Comparison of ENCODE assay signal across 8 cellular contexts in the genomic region with DNA sequence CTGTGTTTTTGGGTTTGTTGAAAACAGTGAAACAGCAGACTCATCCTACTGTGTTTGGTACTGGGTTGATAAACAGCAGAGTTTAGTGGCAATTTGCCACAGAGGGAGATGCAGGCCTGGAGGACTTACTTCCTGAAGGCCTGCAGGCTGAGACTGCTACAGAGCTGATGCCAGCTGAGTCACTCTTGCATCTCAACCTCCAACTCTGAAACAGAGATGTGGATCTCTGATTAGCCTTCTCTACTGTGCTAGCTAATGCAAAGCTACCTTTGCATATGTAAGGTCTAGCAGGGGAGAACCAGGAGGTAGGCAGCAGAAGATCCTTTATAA. TPM values are rescaled to one million over a fixed set of nuclear protein-coding genes. Genes with fewer than 3 reads are reported as not detected.
DNase-seq lines count a peak whose midpoint lies in the region; ATAC-seq, FAIRE-seq and TF ChIP-seq lines count a peak whose summit lies in the region.

No MANE protein-coding gene starts in this region.

- FAIRE-seq in GM12891 (lab: Jason Lieb, UNC) = peak; percentile 85

- no peak overlapping the region for H3K27ac ChIP-seq in AG04450 (ENCODE audit: low read depth, low read length)

- ATAC-seq in HG02610 (IDR thresholded peaks at IDR 0.05; ENCODE audit: unreplicated experiment) (no peak), GM18858 (IDR thresholded peaks at IDR 0.05; ENCODE audit: unreplicated experiment) (no peak), HG02798 (IDR thresholded peaks at IDR 0.05; ENCODE audit: poor library complexity, unreplicated experiment) (no peak)

- TF ChIP-seq CTCF in AG04450 (IDR thresholded peaks at IDR 0.05; ENCODE audit: low read depth, low read length) (no peak), fibroblast of pulmonary artery (IDR thresholded peaks at IDR 0.05; ENCODE audit: low read length, missing control alignments) (no peak)

- peak; percentile 95 for DNase-seq in AG04450 (ENCODE audit: low read depth, low spot score)
- DNase-seq in GM12891 (ENCODE audit: insufficient read length, low spot score) = no peak
- peak; percentile 25 for DNase-seq in SK-N-DZ (ENCODE audit: low spot score)
- peak; percentile 94 for DNase-seq in fibroblast of pulmonary artery (ENCODE audit: low read depth)
- peak; percentile 87 for DNase-seq in skeletal muscle cell (ENCODE audit: low read depth)

- H3K4me3 ChIP-seq in AG04450 (ENCODE audit: low read depth, low read length) (no peak overlapping the region), fibroblast of pulmonary artery (replicated peaks; ENCODE audit: low read depth, low read length) (no peak overlapping the region), skeletal muscle cell (ENCODE audit: low read depth, low read length) (no peak overlapping the region)

- no peak for TF ChIP-seq POLR2A in GM12891 (IDR thresholded peaks at IDR 0.05; ENCODE audit: low read depth, low read length)

- POLR2A ChIA-PET in AG04450 (lab: Yijun Ruan, JAX) = interaction anchor here (0.5 to 1.5 kb wide), 5 partner anchors 14 to 73 kb away, joined by 3 to 16 read pairs (median 8); a partner anchor contains a TSS

- CTCF ChIA-PET in AG04450 (lab: Charles Lee) = interaction anchor here (1.0 to 1.2 kb wide), 3 partner anchors 48 to 73 kb away, joined by 3 to 4 read pairs (median 3); no protein-coding TSS in a partner anchor

- H3K27me3 ChIP-seq in AG04450 (ENCODE audit: control insufficient read depth, insufficient read depth, low read length) = no peaks in the 10 kb centered on the region

- no peaks in the 10 kb centered on the region for H3K9me3 ChIP-seq in AG04450 (ENCODE audit: control insufficient read depth, insufficient read depth, low read length)

TF ChIP-seq in GM12891, 5 proteins besides CTCF, POLR2A, EP300 and RAD21:
- TF ChIP-seq POLR2AphosphoS5 (IDR thresholded peaks at IDR 0.05; ENCODE audit: low read depth, low read length) = no peak
- TF ChIP-seq TAF1 (IDR thresholded peaks at IDR 0.05; ENCODE audit: low read depth, low read length) = no peak

RNA-seq across cellular contexts. Expression of a gene that starts 14.3 kb away (rescaled TPM):
- polyA plus RNA-seq in AG04450 (2011; rRNA removed) = 346 and 423 TPM in 2 replicates
- polyA minus RNA-seq in AG04450 (2011; rRNA and poly(A)+ RNA removed) = 46.9 and 53.9 TPM in 2 replicates
- 515 TPM for polyA plus RNA-seq in GM12891 (2012; ENCODE audit: low read depth, missing spikeins)
- 34.8 and 69.6 TPM in 2 replicates for polyA plus RNA-seq in SK-N-DZ (2014; cell fraction: cytosol; rRNA removed)
- 24.8 and 26.6 TPM in 2 replicates for polyA plus RNA-seq in SK-N-DZ (2014; cell fraction: nucleus; rRNA removed)

RNA-seq across cellular contexts. Expression of a gene that starts 20.6 kb away (rescaled TPM):
- polyA plus RNA-seq in AG04450 (2011; rRNA removed) = 23.6 and 28.7 TPM in 2 replicates
- polyA minus RNA-seq in AG04450 (2011; rRNA and poly(A)+ RNA removed) = 90.0 and 104 TPM in 2 replicates
- 15.3 TPM for polyA plus RNA-seq in GM12891 (2012; ENCODE audit: low read depth, missing spikeins)
- polyA plus RNA-seq in SK-N-DZ (2014; cell fraction: cytosol; rRNA removed) = 11.7 and 13.3 TPM in 2 replicates
- polyA plus RNA-seq in SK-N-DZ (2014; cell fraction: nucleus; rRNA removed) = 48.3 and 62.3 TPM in 2 replicates

RNA-seq across cellular contexts. Expression of a gene that starts 56.3 kb away (rescaled TPM):
- 32.0 and 33.7 TPM in 2 replicates for polyA plus RNA-seq in AG04450 (2011; rRNA removed)
- 44.5 and 49.3 TPM in 2 replicates for polyA minus RNA-seq in AG04450 (2011; rRNA and poly(A)+ RNA removed)
- 8.0 TPM for polyA plus RNA-seq in GM12891 (2012; ENCODE audit: low read depth, missing spikeins)
- polyA plus RNA-seq in SK-N-DZ (2014; cell fraction: cytosol; rRNA removed) = 15.9 and 17.7 TPM in 2 replicates
- 17.9 and 20.7 TPM in 2 replicates for polyA plus RNA-seq in SK-N-DZ (2014; cell fraction: nucleus; rRNA removed)
